Comparison of ENCODE assay signal across 9 cellular contexts in the genomic region with DNA sequence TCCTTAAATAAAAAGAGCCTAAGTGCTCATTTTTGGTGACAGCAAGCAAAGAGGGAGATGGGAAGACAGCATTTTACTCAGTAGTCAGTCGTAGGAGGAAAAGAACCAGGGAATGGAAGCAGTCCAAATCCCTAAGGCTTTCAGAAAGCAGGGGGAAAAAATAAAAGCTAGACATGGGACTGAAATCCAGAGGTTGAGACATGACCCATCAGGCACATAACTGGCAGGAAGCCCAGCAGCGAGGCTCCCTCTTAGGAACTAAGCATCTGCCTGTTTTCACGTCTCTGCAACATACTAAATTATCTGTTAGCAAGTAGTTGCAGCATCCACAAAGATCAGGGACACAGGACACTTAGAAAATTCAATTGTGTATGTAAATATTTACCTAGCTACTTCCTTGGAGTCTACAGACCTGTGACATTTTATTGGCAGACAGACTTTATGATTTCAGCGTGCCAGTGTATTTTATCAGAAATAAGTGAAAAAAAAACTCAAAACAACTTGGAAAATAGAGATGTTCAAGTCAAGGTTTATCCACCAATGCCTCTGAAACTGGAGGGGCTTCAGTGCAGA.
A peak's percentile ranks its signal among the peaks of the same experiment; 100 is the strongest.
DNase-seq lines count a peak whose midpoint lies in the region; ATAC-seq, FAIRE-seq and TF ChIP-seq lines count a peak whose summit lies in the region.
"Had no signal": no experiment of that assay in that cellular context is flagged by ENCODE, and none has a peak within 500 bp of the region (broad histone marks: within the 10 kb centered on the region; RNA-seq: fewer than 3 reads in every experiment).

No MANE protein-coding gene starts in this region.

- no peak for TF ChIP-seq CTCF in cardiac muscle cell (IDR thresholded peaks at IDR 0.05; ENCODE audit: low read depth, low read length)
- TF ChIP-seq CTCF in pancreas (IDR thresholded peaks at IDR 0.05): no peak

- FAIRE-seq in pancreas (lab: Jason Lieb, UNC): no peak

- H3K4me3 ChIP-seq in cardiac muscle cell (no peak overlapping the region), pancreas (no peak overlapping the region)

- ATAC-seq in pancreas (peak in 3 of 4 donors; percentile 21 to 55 (median 30)), GM18502 (IDR thresholded peaks at IDR 0.05; ENCODE audit: poor library complexity, unreplicated experiment) (no peak), HG02970 (IDR thresholded peaks at IDR 0.05; ENCODE audit: low FRiP score, unreplicated experiment) (no peak)

- 21 to 27% methylated on average over 4 of the region's 4 CpGs for WGBS in pancreas, 2 donors

- H3K27me3 ChIP-seq in cardiac muscle cell (no peaks in the 10 kb centered on the region), pancreas (no peaks in the 10 kb centered on the region)

- intact Hi-C loops in pancreas (cut with DNase I): no loop called here

- H3K27ac ChIP-seq in cardiac muscle cell (no peak overlapping the region), pancreas (peak overlapping the region in 1 of 4 donors; percentile 8)

- peak; percentile 31 for DNase-seq in AG08395 (ENCODE audit: low spot score)
- peak; percentile 69 for DNase-seq in amniotic epithelial cell (ENCODE audit: low read depth)
- peak; percentile 23 to 88 for DNase-seq in cardiac muscle cell (ENCODE audit: low read depth in 1 of 2, low spot score in 1 of 2)
- DNase-seq in pancreas: peak in 4 of 6 donors; percentile 10 to 54 (median 25)
- DNase-seq in GOT3 (lab: John Stamatoyannopoulos, UW): no peak
- no peak for DNase-seq in T-helper 9 cell
- DNase-seq: activated CD4-positive, alpha-beta T cell treated with anti-CD3 and anti-CD28 coated beads, Interleukin-2, amount 10 ng/mL, durations not matched to agents 24 days and 14 days had no signal

- H3K36me3 ChIP-seq in cardiac muscle cell (no peaks in the 10 kb centered on the region), pancreas (no peaks in the 10 kb centered on the region)

- H3K9me3 ChIP-seq in cardiac muscle cell (ENCODE audit: low read depth) (no peaks in the 10 kb centered on the region), pancreas (no peaks in the 10 kb centered on the region)

- H3K4me1 ChIP-seq in cardiac muscle cell (ENCODE audit: low read depth): peaks cover 30% of the 10 kb centered on the region
- no peaks in the 10 kb centered on the region for H3K4me1 ChIP-seq in pancreas

Comparison
In these comparisons a context has a peak if more than half of its experiments do, and no peak if none do; other contexts are left out.
1. DNase-seq: peak in AG08395 (single experiment), amniotic epithelial cell (single experiment), cardiac muscle cell (2 of 2) and pancreas (4 of 6); none in GOT3 (single experiment) and T-helper 9 cell (single experiment).
2. ATAC-seq: peak in pancreas (3 of 4); none in GM18502 (single experiment) and HG02970 (single experiment).